26 cellular contexts compared by ENCODE assay signal in the genomic region with DNA sequence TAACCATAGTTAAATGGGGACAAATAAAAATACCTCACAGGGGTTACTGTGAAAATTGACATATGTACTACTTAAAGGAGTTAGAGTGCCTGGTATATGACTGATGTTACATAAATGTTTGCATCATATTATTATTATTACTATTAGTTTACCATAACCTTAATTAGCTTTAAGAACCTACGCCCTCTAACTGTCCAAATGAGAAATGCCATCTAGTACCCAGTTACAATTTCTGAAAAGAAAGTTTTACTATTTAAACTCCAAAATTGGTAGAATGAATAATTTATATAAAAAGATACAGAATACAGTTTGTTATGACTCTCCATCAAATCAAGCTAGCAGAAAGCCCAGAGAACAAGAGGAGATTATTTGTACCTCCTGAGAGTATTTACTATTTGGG. TPM values are rescaled to one million over a fixed set of nuclear protein-coding genes. Genes with fewer than 3 reads are reported as not detected.
"Had no signal": no experiment of that assay in that cellular context is flagged by ENCODE, and none has a peak within 500 bp of the region (broad histone marks: within the 10 kb centered on the region; RNA-seq: fewer than 3 reads in every experiment).

No MANE protein-coding gene starts in this region.

- H3K36me3 ChIP-seq: gastrocnemius medialis, neutrophil, right lobe of liver, suprapubic skin, transverse colon, upper lobe of right lung, uterus had no signal

- H3K27ac ChIP-seq: coronary artery, gastrocnemius medialis, neutrophil, parathyroid adenoma, right lobe of liver, suprapubic skin, transverse colon, upper lobe of right lung, uterus had no signal

- H3K9me3 Mint-ChIP-seq: memory B cell; natural killer cell treated with Interleukin-12 subunit alpha and Interleukin-12 subunit beta and Interleukin-15 and Interleukin-18, amount 100 ng/mL, for 72 hours; neural crest cell; stimulated activated naive CD8-positive, alpha-beta T cell treated with anti-CD3 and anti-CD28 coated beads, Interleukin-15, amount 100 ng/mL, for 72 hours had no signal

- ATAC-seq: gastrocnemius medialis; left lobe of liver; mucosa of descending colon; natural killer cell treated with Interleukin-12 subunit alpha and Interleukin-12 subunit beta and Interleukin-15 and Interleukin-18, amount 100 ng/mL, for 72 hours; stimulated activated naive CD8-positive, alpha-beta T cell treated with anti-CD3 and anti-CD28 coated beads, Interleukin-15, amount 100 ng/mL, for 72 hours; upper lobe of right lung had no signal

- H3K27me3 ChIP-seq: gastrocnemius medialis, neutrophil, right lobe of liver, suprapubic skin, transverse colon, upper lobe of right lung, uterus had no signal

- H3K9ac ChIP-seq: parathyroid adenoma had no signal

- H3K36me3 Mint-ChIP-seq: natural killer cell treated with Interleukin-12 subunit alpha and Interleukin-12 subunit beta and Interleukin-15 and Interleukin-18, amount 100 ng/mL, for 72 hours had no signal

- H3K4me1 Mint-ChIP-seq: memory B cell; naive B cell; neural crest cell; stimulated activated naive CD8-positive, alpha-beta T cell treated with anti-CD3 and anti-CD28 coated beads, Interleukin-15, amount 100 ng/mL, for 72 hours had no signal

- H3K4me3 Mint-ChIP-seq: memory B cell; naive B cell; natural killer cell treated with Interleukin-12 subunit alpha and Interleukin-12 subunit beta and Interleukin-15 and Interleukin-18, amount 100 ng/mL, for 72 hours; neural crest cell; stimulated activated naive CD8-positive, alpha-beta T cell treated with anti-CD3 and anti-CD28 coated beads, Interleukin-15, amount 100 ng/mL, for 72 hours had no signal

- H3K27ac Mint-ChIP-seq: memory B cell; naive B cell; natural killer cell treated with Interleukin-12 subunit alpha and Interleukin-12 subunit beta and Interleukin-15 and Interleukin-18, amount 100 ng/mL, for 72 hours; progenitor cell of endocrine pancreas; stimulated activated naive CD8-positive, alpha-beta T cell treated with anti-CD3 and anti-CD28 coated beads, Interleukin-15, amount 100 ng/mL, for 72 hours had no signal

- H3K4me3 ChIP-seq: coronary artery, gastrocnemius medialis, lung, mucosa of descending colon, right lobe of liver, suprapubic skin, transverse colon, upper lobe of right lung, uterus had no signal

- H3K9me3 ChIP-seq: gastrocnemius medialis, mucosa of descending colon, neutrophil, right lobe of liver, suprapubic skin, transverse colon, upper lobe of right lung, uterus had no signal

- H3K79me2 ChIP-seq: parathyroid adenoma had no signal

- DNase-seq: dermis blood vessel endothelial cell; effector memory CD4-positive, alpha-beta T cell; gastrocnemius medialis; head of caudate nucleus; mucosa of descending colon; naive B cell; right lobe of liver; small intestine; stimulated activated CD4-positive, alpha-beta T cell treated with anti-CD3 and anti-CD28 coated beads, Interleukin-15, amount 100 ng/mL, for 24 hours; stimulated activated CD4-positive, alpha-beta T cell treated with anti-CD3 and anti-CD28 coated beads, Interleukin-2, amount 100 ng/mL, for 48 hours; stimulated activated naive CD4-positive, alpha-beta T cell; stimulated activated naive CD8-positive, alpha-beta T cell treated with anti-CD3 and anti-CD28 coated beads, Interleukin-15, amount 100 ng/mL, for 72 hours; transverse colon; upper lobe of right lung; uterus had no signal

- H3K27me3 Mint-ChIP-seq: memory B cell; naive B cell; progenitor cell of endocrine pancreas; stimulated activated naive CD8-positive, alpha-beta T cell treated with anti-CD3 and anti-CD28 coated beads, Interleukin-15, amount 100 ng/mL, for 72 hours had no signal

- H3K4me1 ChIP-seq: gastrocnemius medialis, suprapubic skin, upper lobe of right lung, uterus had no signal

RNA-seq across cellular contexts. Expression of gene EML5, which starts 42.3 kb away (rescaled TPM):
- total RNA-seq: glomerular endothelial cell had no signal
